Comparison of ENCODE assay signal across 1 cellular context in genomic region chr11:70580036-70580805, GRCh38.
TF ChIP-seq lines count a peak whose summit lies in the region.

No MANE protein-coding gene starts in this region.

TF ChIP-seq in SK-N-SH, 30 proteins besides CTCF, POLR2A, EP300 and RAD21 (continued from another document):
- no peak for TF ChIP-seq USF2 (IDR thresholded peaks at IDR 0.05; ENCODE audit: borderline replicate concordance, low read depth, low read length)
- no peak for TF ChIP-seq RXRA (IDR thresholded peaks at IDR 0.05; ENCODE audit: borderline replicate concordance, low read depth)
- no peak for TF ChIP-seq CHD2 (IDR thresholded peaks at IDR 0.05; ENCODE audit: low read length, partially characterized antibody)
- TF ChIP-seq GABPA (IDR thresholded peaks at IDR 0.05; ENCODE audit: low read depth) = no peak
